1 cellular context compared by ENCODE assay signal in the genomic region with DNA sequence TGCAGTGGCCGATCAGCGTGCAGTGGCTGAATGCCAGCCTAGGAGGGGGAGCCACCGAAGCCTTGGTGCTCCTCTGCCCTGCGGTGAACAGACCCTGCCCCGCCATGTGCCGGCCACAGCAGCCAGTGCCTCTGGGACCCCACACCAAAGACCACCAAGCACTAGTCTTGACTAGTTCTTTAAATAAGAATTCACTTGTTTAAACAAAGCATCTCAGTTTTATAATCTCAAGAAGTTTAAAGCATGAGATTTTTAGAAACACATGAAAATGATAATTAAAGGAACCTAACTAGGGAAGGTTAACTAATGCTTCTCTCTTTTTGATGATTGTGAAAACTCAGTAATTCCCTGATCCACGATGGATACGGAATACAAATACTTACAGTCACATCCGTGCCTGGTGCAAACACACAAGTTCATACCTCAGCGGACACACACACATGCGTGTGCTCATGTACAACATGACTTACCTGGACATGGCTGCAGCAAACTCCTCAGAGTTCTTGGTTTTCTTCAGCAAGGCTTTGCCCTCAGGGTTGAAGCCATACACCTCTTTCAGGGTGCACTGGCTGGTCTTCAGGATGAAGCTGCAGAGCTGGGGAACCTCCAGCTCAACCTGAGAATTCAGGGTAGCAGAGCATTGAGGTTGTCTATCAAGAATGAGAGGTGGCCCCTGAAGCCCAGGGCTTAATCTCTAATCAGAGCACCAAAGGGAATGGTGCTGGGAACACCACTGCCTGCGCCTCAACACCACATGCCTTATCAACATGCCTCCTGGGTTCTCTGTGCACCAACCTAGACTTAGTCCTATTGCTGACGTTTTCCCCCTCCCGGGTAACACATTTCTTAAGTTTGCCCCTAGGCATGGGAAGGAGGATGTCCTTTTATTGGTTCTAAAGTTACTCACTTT.
A peak's percentile ranks its signal among the peaks of the same experiment; 100 is the strongest.
TF ChIP-seq lines count a peak whose summit lies in the region.

No MANE protein-coding gene starts in this region.

TF ChIP-seq in HepG2, 621 proteins besides CTCF, POLR2A, EP300 and RAD21 (continued from another document and continues in another):
- TF ChIP-seq, protein P1, sequence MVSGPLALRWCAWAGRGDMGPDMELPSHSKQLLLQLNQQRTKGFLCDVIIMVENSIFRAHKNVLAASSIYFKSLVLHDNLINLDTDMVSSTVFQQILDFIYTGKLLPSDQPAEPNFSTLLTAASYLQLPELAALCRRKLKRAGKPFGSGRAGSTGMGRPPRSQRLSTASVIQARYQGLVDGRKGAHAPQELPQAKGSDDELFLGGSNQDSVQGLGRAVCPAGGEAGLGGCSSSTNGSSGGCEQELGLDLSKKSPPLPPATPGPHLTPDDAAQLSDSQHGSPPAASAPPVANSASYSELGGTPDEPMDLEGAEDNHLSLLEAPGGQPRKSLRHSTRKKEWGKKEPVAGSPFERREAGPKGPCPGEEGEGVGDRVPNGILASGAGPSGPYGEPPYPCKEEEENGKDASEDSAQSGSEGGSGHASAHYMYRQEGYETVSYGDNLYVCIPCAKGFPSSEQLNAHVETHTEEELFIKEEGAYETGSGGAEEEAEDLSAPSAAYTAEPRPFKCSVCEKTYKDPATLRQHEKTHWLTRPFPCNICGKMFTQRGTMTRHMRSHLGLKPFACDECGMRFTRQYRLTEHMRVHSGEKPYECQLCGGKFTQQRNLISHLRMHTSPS (CRISPR knock-in tag; IDR thresholded peaks at IDR 0.05; ENCODE audit: low read depth): no peak
- TF ChIP-seq ELF1 (CRISPR knock-in tag; IDR thresholded peaks at IDR 0.05) (no peak), SP4 (CRISPR knock-in tag; IDR thresholded peaks at IDR 0.05) (no peak), TBP (CRISPR knock-in tag; IDR thresholded peaks at IDR 0.05) (no peak), HCFC1 (IDR thresholded peaks at IDR 0.05; ENCODE audit: low read depth, low read length) (no peak), SRY (CRISPR knock-in tag; IDR thresholded peaks at IDR 0.05) (peak; percentile 44; the same call in 1 of the 2 replicates), NFE2L1 (CRISPR knock-in tag; IDR thresholded peaks at IDR 0.05; ENCODE audit: borderline replicate concordance) (0 out of 2 replicates have a peak, but pooled peaks have one; percentile 28), ZBTB20 (CRISPR knock-in tag; IDR thresholded peaks at IDR 0.05; ENCODE audit: borderline replicate concordance, low read depth) (0 out of 2 replicates have a peak, but pooled peaks have one; percentile 67), ZNF605 (CRISPR knock-in tag; IDR thresholded peaks at IDR 0.05) (0 out of 2 replicates have a peak, but pooled peaks have one; percentile 4), SAFB2 (CRISPR knock-in tag; IDR thresholded peaks at IDR 0.05; ENCODE audit: borderline replicate concordance, low read depth) (no peak), SATB2 (CRISPR knock-in tag; IDR thresholded peaks at IDR 0.05) (peak; percentile 14), GTF3A (CRISPR knock-in tag; conservative IDR thresholded peaks at IDR 0.05) (no peak), TCF7L2 (IDR thresholded peaks at IDR 0.05; ENCODE audit: low read depth, low read length) (no peak), SP2 (CRISPR knock-in tag; IDR thresholded peaks at IDR 0.05) (no peak), ATF1 (CRISPR knock-in tag; IDR thresholded peaks at IDR 0.05) (no peak), ZNF644 (CRISPR knock-in tag; IDR thresholded peaks at IDR 0.05; ENCODE audit: low read depth) (no peak), RFX5 (IDR thresholded peaks at IDR 0.05; ENCODE audit: low read depth, low read length) (no peak), SMAD3 (CRISPR knock-in tag; IDR thresholded peaks at IDR 0.05) (peak; percentile 62; the same call in 1 of the 2 replicates), RBAK (CRISPR knock-in tag; IDR thresholded peaks at IDR 0.05) (no peak), SOX5 (CRISPR knock-in tag; IDR thresholded peaks at IDR 0.05; ENCODE audit: borderline replicate concordance) (no peak; the same call in 1 of the 2 replicates), PHF5A (CRISPR knock-in tag; IDR thresholded peaks at IDR 0.05; ENCODE audit: low read depth, unreplicated experiment) (peak; percentile 68), GATAD1 (CRISPR knock-in tag; IDR thresholded peaks at IDR 0.05) (0 out of 2 replicates have a peak, but pooled peaks have one; percentile 23), ISL2 (CRISPR knock-in tag; IDR thresholded peaks at IDR 0.05) (peak; percentile 18; the same call in 1 of the 2 replicates), ZNF552 (CRISPR knock-in tag; IDR thresholded peaks at IDR 0.05; ENCODE audit: borderline replicate concordance) (no peak), ZNF589 (CRISPR knock-in tag; conservative IDR thresholded peaks at IDR 0.05) (no peak)
- TF ChIP-seq, protein P2, sequence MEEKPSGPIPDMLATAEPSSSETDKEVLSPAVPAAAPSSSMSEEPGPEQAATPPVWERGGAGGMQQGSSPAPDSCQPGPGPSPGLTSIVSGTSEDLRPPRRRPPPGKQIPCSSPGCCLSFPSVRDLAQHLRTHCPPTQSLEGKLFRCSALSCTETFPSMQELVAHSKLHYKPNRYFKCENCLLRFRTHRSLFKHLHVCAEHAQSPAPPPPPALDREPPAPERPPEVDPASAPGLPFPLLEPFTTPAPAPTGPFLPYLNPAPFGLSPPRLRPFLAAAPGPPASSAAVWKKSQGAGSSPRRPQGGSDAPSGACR (CRISPR knock-in tag; IDR thresholded peaks at IDR 0.05): no peak
- TF ChIP-seq, protein P3, sequence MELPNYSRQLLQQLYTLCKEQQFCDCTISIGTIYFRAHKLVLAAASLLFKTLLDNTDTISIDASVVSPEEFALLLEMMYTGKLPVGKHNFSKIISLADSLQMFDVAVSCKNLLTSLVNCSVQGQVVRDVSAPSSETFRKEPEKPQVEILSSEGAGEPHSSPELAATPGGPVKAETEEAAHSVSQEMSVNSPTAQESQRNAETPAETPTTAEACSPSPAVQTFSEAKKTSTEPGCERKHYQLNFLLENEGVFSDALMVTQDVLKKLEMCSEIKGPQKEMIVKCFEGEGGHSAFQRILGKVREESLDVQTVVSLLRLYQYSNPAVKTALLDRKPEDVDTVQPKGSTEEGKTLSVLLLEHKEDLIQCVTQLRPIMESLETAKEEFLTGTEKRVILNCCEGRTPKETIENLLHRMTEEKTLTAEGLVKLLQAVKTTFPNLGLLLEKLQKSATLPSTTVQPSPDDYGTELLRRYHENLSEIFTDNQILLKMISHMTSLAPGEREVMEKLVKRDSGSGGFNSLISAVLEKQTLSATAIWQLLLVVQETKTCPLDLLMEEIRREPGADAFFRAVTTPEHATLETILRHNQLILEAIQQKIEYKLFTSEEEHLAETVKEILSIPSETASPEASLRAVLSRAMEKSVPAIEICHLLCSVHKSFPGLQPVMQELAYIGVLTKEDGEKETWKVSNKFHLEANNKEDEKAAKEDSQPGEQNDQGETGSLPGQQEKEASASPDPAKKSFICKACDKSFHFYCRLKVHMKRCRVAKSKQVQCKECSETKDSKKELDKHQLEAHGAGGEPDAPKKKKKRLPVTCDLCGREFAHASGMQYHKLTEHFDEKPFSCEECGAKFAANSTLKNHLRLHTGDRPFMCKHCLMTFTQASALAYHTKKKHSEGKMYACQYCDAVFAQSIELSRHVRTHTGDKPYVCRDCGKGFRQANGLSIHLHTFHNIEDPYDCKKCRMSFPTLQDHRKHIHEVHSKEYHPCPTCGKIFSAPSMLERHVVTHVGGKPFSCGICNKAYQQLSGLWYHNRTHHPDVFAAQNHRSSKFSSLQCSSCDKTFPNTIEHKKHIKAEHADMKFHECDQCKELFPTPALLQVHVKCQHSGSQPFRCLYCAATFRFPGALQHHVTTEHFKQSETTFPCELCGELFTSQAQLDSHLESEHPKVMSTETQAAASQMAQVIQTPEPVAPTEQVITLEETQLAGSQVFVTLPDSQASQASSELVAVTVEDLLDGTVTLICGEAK (IDR thresholded peaks at IDR 0.05): no peak
- TF ChIP-seq, protein P3 (CRISPR knock-in tag; IDR thresholded peaks at IDR 0.05): no peak
- TF ChIP-seq, protein P4, sequence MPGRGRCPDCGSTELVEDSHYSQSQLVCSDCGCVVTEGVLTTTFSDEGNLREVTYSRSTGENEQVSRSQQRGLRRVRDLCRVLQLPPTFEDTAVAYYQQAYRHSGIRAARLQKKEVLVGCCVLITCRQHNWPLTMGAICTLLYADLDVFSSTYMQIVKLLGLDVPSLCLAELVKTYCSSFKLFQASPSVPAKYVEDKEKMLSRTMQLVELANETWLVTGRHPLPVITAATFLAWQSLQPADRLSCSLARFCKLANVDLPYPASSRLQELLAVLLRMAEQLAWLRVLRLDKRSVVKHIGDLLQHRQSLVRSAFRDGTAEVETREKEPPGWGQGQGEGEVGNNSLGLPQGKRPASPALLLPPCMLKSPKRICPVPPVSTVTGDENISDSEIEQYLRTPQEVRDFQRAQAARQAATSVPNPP (CRISPR knock-in tag; IDR thresholded peaks at IDR 0.05): no peak
- TF ChIP-seq, protein P5, sequence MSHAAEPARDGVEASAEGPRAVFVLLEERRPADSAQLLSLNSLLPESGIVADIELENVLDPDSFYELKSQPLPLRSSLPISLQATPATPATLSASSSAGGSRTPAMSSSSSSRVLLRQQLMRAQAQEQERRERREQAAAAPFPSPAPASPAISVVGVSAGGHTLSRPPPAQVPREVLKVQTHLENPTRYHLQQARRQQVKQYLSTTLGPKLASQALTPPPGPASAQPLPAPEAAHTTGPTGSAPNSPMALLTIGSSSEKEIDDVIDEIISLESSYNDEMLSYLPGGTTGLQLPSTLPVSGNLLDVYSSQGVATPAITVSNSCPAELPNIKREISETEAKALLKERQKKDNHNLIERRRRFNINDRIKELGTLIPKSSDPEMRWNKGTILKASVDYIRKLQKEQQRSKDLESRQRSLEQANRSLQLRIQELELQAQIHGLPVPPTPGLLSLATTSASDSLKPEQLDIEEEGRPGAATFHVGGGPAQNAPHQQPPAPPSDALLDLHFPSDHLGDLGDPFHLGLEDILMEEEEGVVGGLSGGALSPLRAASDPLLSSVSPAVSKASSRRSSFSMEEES (CRISPR knock-in tag; IDR thresholded peaks at IDR 0.05): no peak; the same call in none of the 2 replicates
- TF ChIP-seq, protein P6, sequence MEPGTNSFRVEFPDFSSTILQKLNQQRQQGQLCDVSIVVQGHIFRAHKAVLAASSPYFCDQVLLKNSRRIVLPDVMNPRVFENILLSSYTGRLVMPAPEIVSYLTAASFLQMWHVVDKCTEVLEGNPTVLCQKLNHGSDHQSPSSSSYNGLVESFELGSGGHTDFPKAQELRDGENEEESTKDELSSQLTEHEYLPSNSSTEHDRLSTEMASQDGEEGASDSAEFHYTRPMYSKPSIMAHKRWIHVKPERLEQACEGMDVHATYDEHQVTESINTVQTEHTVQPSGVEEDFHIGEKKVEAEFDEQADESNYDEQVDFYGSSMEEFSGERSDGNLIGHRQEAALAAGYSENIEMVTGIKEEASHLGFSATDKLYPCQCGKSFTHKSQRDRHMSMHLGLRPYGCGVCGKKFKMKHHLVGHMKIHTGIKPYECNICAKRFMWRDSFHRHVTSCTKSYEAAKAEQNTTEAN (CRISPR knock-in tag; conservative IDR thresholded peaks at IDR 0.05): no peak; the same call in 1 of the 2 replicates
- TF ChIP-seq, protein P7, sequence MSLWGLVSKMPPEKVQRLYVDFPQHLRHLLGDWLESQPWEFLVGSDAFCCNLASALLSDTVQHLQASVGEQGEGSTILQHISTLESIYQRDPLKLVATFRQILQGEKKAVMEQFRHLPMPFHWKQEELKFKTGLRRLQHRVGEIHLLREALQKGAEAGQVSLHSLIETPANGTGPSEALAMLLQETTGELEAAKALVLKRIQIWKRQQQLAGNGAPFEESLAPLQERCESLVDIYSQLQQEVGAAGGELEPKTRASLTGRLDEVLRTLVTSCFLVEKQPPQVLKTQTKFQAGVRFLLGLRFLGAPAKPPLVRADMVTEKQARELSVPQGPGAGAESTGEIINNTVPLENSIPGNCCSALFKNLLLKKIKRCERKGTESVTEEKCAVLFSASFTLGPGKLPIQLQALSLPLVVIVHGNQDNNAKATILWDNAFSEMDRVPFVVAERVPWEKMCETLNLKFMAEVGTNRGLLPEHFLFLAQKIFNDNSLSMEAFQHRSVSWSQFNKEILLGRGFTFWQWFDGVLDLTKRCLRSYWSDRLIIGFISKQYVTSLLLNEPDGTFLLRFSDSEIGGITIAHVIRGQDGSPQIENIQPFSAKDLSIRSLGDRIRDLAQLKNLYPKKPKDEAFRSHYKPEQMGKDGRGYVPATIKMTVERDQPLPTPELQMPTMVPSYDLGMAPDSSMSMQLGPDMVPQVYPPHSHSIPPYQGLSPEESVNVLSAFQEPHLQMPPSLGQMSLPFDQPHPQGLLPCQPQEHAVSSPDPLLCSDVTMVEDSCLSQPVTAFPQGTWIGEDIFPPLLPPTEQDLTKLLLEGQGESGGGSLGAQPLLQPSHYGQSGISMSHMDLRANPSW (CRISPR knock-in tag; IDR thresholded peaks at IDR 0.05; ENCODE audit: borderline replicate concordance): no peak
- TF ChIP-seq, protein P8, sequence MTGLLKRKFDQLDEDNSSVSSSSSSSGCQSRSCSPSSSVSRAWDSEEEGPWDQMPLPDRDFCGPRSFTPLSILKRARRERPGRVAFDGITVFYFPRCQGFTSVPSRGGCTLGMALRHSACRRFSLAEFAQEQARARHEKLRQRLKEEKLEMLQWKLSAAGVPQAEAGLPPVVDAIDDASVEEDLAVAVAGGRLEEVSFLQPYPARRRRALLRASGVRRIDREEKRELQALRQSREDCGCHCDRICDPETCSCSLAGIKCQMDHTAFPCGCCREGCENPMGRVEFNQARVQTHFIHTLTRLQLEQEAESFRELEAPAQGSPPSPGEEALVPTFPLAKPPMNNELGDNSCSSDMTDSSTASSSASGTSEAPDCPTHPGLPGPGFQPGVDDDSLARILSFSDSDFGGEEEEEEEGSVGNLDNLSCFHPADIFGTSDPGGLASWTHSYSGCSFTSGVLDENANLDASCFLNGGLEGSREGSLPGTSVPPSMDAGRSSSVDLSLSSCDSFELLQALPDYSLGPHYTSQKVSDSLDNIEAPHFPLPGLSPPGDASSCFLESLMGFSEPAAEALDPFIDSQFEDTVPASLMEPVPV (CRISPR knock-in tag; IDR thresholded peaks at IDR 0.05): no peak
